In genomic region chr1:58727363-58727762, GRCh38 we compare ENCODE assay signal across 10 cellular contexts. TPM values are rescaled to one million over a fixed set of nuclear protein-coding genes. Genes with fewer than 3 reads are reported as not detected.
A peak's percentile ranks its signal among the peaks of the same experiment; 100 is the strongest.
DNase-seq lines count a peak whose midpoint lies in the region; ATAC-seq and TF ChIP-seq lines count a peak whose summit lies in the region.
"Had no signal": no experiment of that assay in that cellular context is flagged by ENCODE, and none has a peak within 500 bp of the region (broad histone marks: within the 10 kb centered on the region; RNA-seq: fewer than 3 reads in every experiment).

No MANE protein-coding gene starts in this region.

- H3K9me3 ChIP-seq in HAP-1: no peaks in the 10 kb centered on the region
- H3K9me3 ChIP-seq in sigmoid colon: no peaks in the 10 kb centered on the region

- H3K27me3 ChIP-seq in HAP-1 (ENCODE audit: low read depth) (no peaks in the 10 kb centered on the region), sigmoid colon (no peaks in the 10 kb centered on the region)

- POLR2A ChIA-PET in RWPE1 (lab: Yijun Ruan, JAX; ENCODE audit: low non-redundant PET): interaction anchor here (1.1 kb wide), 1 partner anchor 56 kb away, joined by 5 read pairs; the partner anchor contains the start of gene JUN
- POLR2A ChIA-PET in WTC11 (lab: Charles Lee): no interaction called here

- no peak overlapping the region for H3K27ac ChIP-seq in RWPE1
- no peak overlapping the region for H3K27ac ChIP-seq in sigmoid colon

- DNase-seq in A172 (ENCODE audit: low spot score): peak; percentile 95
- DNase-seq in HAP-1 (ENCODE audit: low spot score in 2 of 2): peak; percentile 16 to 33
- DNase-seq in RWPE1 (ENCODE audit: low spot score): peak; percentile 88
- DNase-seq in fibroblast of peridontal ligament (ENCODE audit: extremely low read depth): peak; percentile 54
- DNase-seq in WTC11 (ENCODE audit: low spot score): no peak
- DNase-seq in sigmoid colon: no peak
- DNase-seq in NCI-H82 (lab: John Stamatoyannopoulos, UW): no peak
- no peak for DNase-seq in GM13977 (ENCODE audit: low spot score)
- DNase-seq: NCI-H2081 treated with DMSO at 0.1 percent for 48 hours, posterior cingulate gyrus had no signal

- TF ChIP-seq POLR2A in sigmoid colon (IDR thresholded peaks at IDR 0.05): no peak

- no peaks in the 10 kb centered on the region for H3K36me3 Mint-ChIP-seq in WTC11

- no peak overlapping the region for H3K27ac Mint-ChIP-seq in WTC11

- ATAC-seq in WTC11: no peak

- in situ Hi-C loops in HAP-1 (cut with MboI; ENCODE audit: low sequenced_read_pairs): no loop called here
- in situ Hi-C loops in GM13977 (cut with MboI; ENCODE audit: low pct_unique_long_range_greater_than_20kb, low sequenced_read_pairs, unreplicated experiment): no loop called here

- intact Hi-C loops in sigmoid colon (cut with DNase I): no loop called here

- H3K36me3 ChIP-seq in HAP-1 (replicated peaks) (no peaks in the 10 kb centered on the region), sigmoid colon (no peaks in the 10 kb centered on the region)

- no peak overlapping the region for H3K4me3 Mint-ChIP-seq in WTC11

- no peak for TF ChIP-seq CTCF in RWPE1 (conservative IDR thresholded peaks at IDR 0.05; ENCODE audit: low read depth)
- no peak for TF ChIP-seq CTCF in WTC11 (IDR thresholded peaks at IDR 0.05)
- TF ChIP-seq CTCF in sigmoid colon (IDR thresholded peaks at IDR 0.05): no peak
- TF ChIP-seq CTCF in GM13977 (IDR thresholded peaks at IDR 0.05; ENCODE audit: extremely low read depth, insufficient read depth, missing control alignments): no peak

- TF ChIP-seq EP300 in sigmoid colon (IDR thresholded peaks at IDR 0.05): no peak

- H3K9me3 Mint-ChIP-seq in WTC11: peaks cover 3% of the 10 kb centered on the region

- H3K4me3 ChIP-seq in HAP-1 (no peak overlapping the region), sigmoid colon (no peak overlapping the region)

- 59 to 64% methylated on average over 2 of the region's 2 CpGs for WGBS in sigmoid colon, 2 donors

- no peaks in the 10 kb centered on the region for H3K27me3 Mint-ChIP-seq in WTC11 (ENCODE audit: low read depth)

- H3K4me1 ChIP-seq in HAP-1 (no peaks in the 10 kb centered on the region), sigmoid colon (peaks cover 0 to 19% (median 12%) of the 10 kb centered on the region in 4 donors)

- H3K4me1 Mint-ChIP-seq in WTC11: peaks cover 15% of the 10 kb centered on the region

- CTCF ChIA-PET in RWPE1 (lab: Yijun Ruan, JAX): interaction anchor here (0.5 to 0.6 kb wide), 2 partner anchors 252 to 1215 kb away, joined by 3 read pairs; no protein-coding TSS in a partner anchor
- CTCF ChIA-PET in WTC11 (lab: Charles Lee): interaction anchor here (0.9 kb wide), 1 partner anchor 972 kb away, joined by 5 read pairs; no protein-coding TSS in a partner anchor

TF ChIP-seq in WTC11, 78 proteins besides CTCF, POLR2A, EP300 and RAD21:
- TF ChIP-seq ZNF317 (CRISPR knock-in tag; IDR thresholded peaks at IDR 0.05; ENCODE audit: borderline replicate concordance, low read depth): no peak
- TF ChIP-seq EMX1 (CRISPR knock-in tag; IDR thresholded peaks at IDR 0.05): no peak
- no peak for TF ChIP-seq SMAD4 (CRISPR knock-in tag; IDR thresholded peaks at IDR 0.05)
- TF ChIP-seq MAX (CRISPR knock-in tag; IDR thresholded peaks at IDR 0.05): no peak
- no peak for TF ChIP-seq IRF2 (CRISPR knock-in tag; IDR thresholded peaks at IDR 0.05; ENCODE audit: borderline replicate concordance, low read depth)
- TF ChIP-seq NFYB (CRISPR knock-in tag; conservative IDR thresholded peaks at IDR 0.05; ENCODE audit: low read depth): no peak
- no peak for TF ChIP-seq NFE2L1 (CRISPR knock-in tag; IDR thresholded peaks at IDR 0.05)
- TF ChIP-seq ZBTB21 (CRISPR knock-in tag; IDR thresholded peaks at IDR 0.05; ENCODE audit: borderline replicate concordance): no peak
- no peak for TF ChIP-seq TCF7 (CRISPR knock-in tag; IDR thresholded peaks at IDR 0.05; ENCODE audit: low read depth)
- no peak for TF ChIP-seq ATF6 (CRISPR knock-in tag; IDR thresholded peaks at IDR 0.05)
- no peak for TF ChIP-seq TEAD4 (CRISPR knock-in tag; IDR thresholded peaks at IDR 0.05)
- TF ChIP-seq ZNF416 (CRISPR knock-in tag; IDR thresholded peaks at IDR 0.05): no peak

RNA-seq across cellular contexts. Expression of gene MYSM1, which starts 27.5 kb away (rescaled TPM):
- total RNA-seq in A172 (2014; rRNA removed; shearing (Covaris generic)): 7.5 and 17.6 TPM in 2 replicates
- total RNA-seq in WTC11 (2021) (86.4 to 118 TPM (median 89.3 TPM) in 3 replicates), sigmoid colon (10 to 100 TPM; 18.1 to 47.1 (median 27.2) TPM)
- polyA plus RNA-seq in sigmoid colon: 10 to 100 TPM in 1 of 3 donors, 1 to 10 TPM in 2; 3.9 to 11.1 (median 6.0) TPM

RNA-seq across cellular contexts. Expression of gene JUN, which starts 56.5 kb away (rescaled TPM):
- 73.6 and 82.2 TPM in 2 replicates for total RNA-seq in A172 (2014; rRNA removed; shearing (Covaris generic))
- total RNA-seq in WTC11 (2021): 15.9 to 22.1 TPM (median 21.4 TPM) in 3 replicates
- 100 to 1,000 TPM in 3 of 4 donors, 10 to 100 TPM in 1; 52.4 to 233 (median 202) TPM for total RNA-seq in sigmoid colon
- polyA plus RNA-seq in sigmoid colon: 100 to 1,000 TPM in 2 of 3 donors, 10 to 100 TPM in 1; 42.8 to 132 (median 112) TPM

Comparison
In these comparisons a context has a peak if more than half of its experiments do, and no peak if none do; other contexts are left out.
1. DNase-seq: peak in A172 (single experiment), HAP-1 (2 of 2), RWPE1 (single experiment) and fibroblast of peridontal ligament (single experiment); none in WTC11 (single experiment), sigmoid colon (single experiment), NCI-H82 (single experiment) and GM13977 (single experiment).